28 cellular contexts compared by ENCODE assay signal in genomic region chr4:38068107-38068506, GRCh38.
DNase-seq lines count a peak whose midpoint lies in the region; ATAC-seq and TF ChIP-seq lines count a peak whose summit lies in the region.
"Had no signal": no experiment of that assay in that cellular context is flagged by ENCODE, and none has a peak within 500 bp of the region (broad histone marks: within the 10 kb centered on the region; RNA-seq: fewer than 3 reads in every experiment).

No MANE protein-coding gene starts in this region.

- CTCF ChIA-PET in CD4-positive, alpha-beta T cell (lab: Charles Lee), result interaction anchor here (1.7 to 2.3 kb wide), 3 partner anchors 65 to 663 kb away, joined by 3 to 10 read pairs (median 7); no protein-coding TSS in a partner anchor

- POLR2A ChIA-PET in CD4-positive, alpha-beta T cell (lab: Charles Lee), result no interaction called here

- 65 to 78% (median 74%) methylated on average over 7 of the region's 7 CpGs for WGBS in heart left ventricle, 4 donors
- 85% methylated on average over 7 of the region's 7 CpGs for WGBS in esophagus muscularis mucosa

- H4K20me1 ChIP-seq in MM.1S (ENCODE audit: insufficient read depth, low read length), result no peaks in the 10 kb centered on the region

- H2AFZ ChIP-seq in MM.1S (ENCODE audit: low read length), result no peak overlapping the region

- H3K4me1 ChIP-seq in heart left ventricle, result peaks cover 10 to 66% (median 26%) of the 10 kb centered on the region in 12 donors
- peaks cover 58% of the 10 kb centered on the region for H3K4me1 ChIP-seq in MM.1S (ENCODE audit: low read length)
- H3K4me1 ChIP-seq in esophagus muscularis mucosa, result peaks cover 14 to 31% (median 25%) of the 10 kb centered on the region in 4 donors

- H3K27me3 ChIP-seq in heart left ventricle (no peaks in the 10 kb centered on the region), MM.1S (replicated peaks; ENCODE audit: insufficient read depth, low read length) (no peaks in the 10 kb centered on the region), esophagus muscularis mucosa (no peaks in the 10 kb centered on the region)
- H3K27me3 ChIP-seq in CD4-positive, alpha-beta T cell (ENCODE audit: control insufficient read depth, insufficient read depth, low read length), result no peaks in the 10 kb centered on the region
- H3K27me3 ChIP-seq: ovary, stomach, thyroid gland, vagina had no signal

- TF ChIP-seq POLR2A in heart left ventricle (IDR thresholded peaks at IDR 0.05) (no peak), esophagus muscularis mucosa (IDR thresholded peaks at IDR 0.05; ENCODE audit: low read depth) (no peak)

- peak overlapping the region; percentile 38 for H3K27ac Mint-ChIP-seq in progenitor cell of endocrine pancreas
- H3K27ac Mint-ChIP-seq in CD4-positive, alpha-beta T cell, result no peak overlapping the region
- H3K27ac Mint-ChIP-seq: activated naive CD4-positive, alpha-beta T cell treated with anti-CD3 and anti-CD28 coated beads, Interleukin-2, amount 50 U/mL, for 24 hours; activated T-helper 2 cell treated with anti-CD3 and anti-CD28 coated beads, Interferon-gamma antibody, Interleukin-2, Interleukin-4, amounts not matched to agents 10 μg/mL and 5 μg/mL and 100 μg/mL, durations not matched to agents 14 hours and 24 hours and 36 hours; CD8-positive, alpha-beta T cell had no signal

- no peaks in the 10 kb centered on the region for H3K9me2 ChIP-seq in MM.1S (replicated peaks; ENCODE audit: insufficient read depth, low read length)

- H3K36me3 ChIP-seq in heart left ventricle (peaks cover 0 to 36% (median 14%) of the 10 kb centered on the region in 9 donors), MM.1S (replicated peaks; ENCODE audit: insufficient read depth, low read length) (no peaks in the 10 kb centered on the region), esophagus muscularis mucosa (peaks cover 0 to 24% (median 22%) of the 10 kb centered on the region in 4 donors)
- H3K36me3 ChIP-seq: ovary, vagina had no signal

- H3K9ac ChIP-seq in MM.1S (ENCODE audit: low read length), result no peak overlapping the region

- H3K9me3 Mint-ChIP-seq in progenitor cell of endocrine pancreas (ENCODE audit: low read depth), result no peaks in the 10 kb centered on the region
- H3K9me3 Mint-ChIP-seq in CD4-positive, alpha-beta T cell, result no peaks in the 10 kb centered on the region
- H3K9me3 Mint-ChIP-seq: activated naive CD4-positive, alpha-beta T cell treated with anti-CD3 and anti-CD28 coated beads, Interleukin-2, amount 50 U/mL, for 24 hours; activated T-helper 2 cell treated with anti-CD3 and anti-CD28 coated beads, Interferon-gamma antibody, Interleukin-2, Interleukin-4, amounts not matched to agents 10 μg/mL and 5 μg/mL and 100 μg/mL, durations not matched to agents 14 hours and 24 hours and 36 hours; CD8-positive, alpha-beta T cell had no signal

- H3K27ac ChIP-seq in heart left ventricle (peak overlapping the region in 9 of 12 donors; percentile 18 to 57 (median 39)), MM.1S (ENCODE audit: low read length) (peak overlapping the region; percentile 63), esophagus muscularis mucosa (replicated peaks in 1 of 4) (no peak overlapping the region)
- no peak overlapping the region for H3K27ac ChIP-seq in CD4-positive, alpha-beta T cell (ENCODE audit: low read depth, low read length)
- H3K27ac ChIP-seq: vagina, VCaP had no signal

- peaks cover 28% of the 10 kb centered on the region for H3K4me1 Mint-ChIP-seq in progenitor cell of endocrine pancreas (ENCODE audit: low read depth)
- peaks cover 14% of the 10 kb centered on the region for H3K4me1 Mint-ChIP-seq in CD4-positive, alpha-beta T cell (ENCODE audit: low read depth)

- H3K9me3 ChIP-seq in heart left ventricle (no peaks in the 10 kb centered on the region), MM.1S (replicated peaks; ENCODE audit: insufficient read depth, low read length) (no peaks in the 10 kb centered on the region), esophagus muscularis mucosa (no peaks in the 10 kb centered on the region)
- no peaks in the 10 kb centered on the region for H3K9me3 ChIP-seq in CD4-positive, alpha-beta T cell (ENCODE audit: control insufficient read depth, low read length)
- H3K9me3 ChIP-seq: ovary, stomach, thyroid gland, vagina had no signal

- intact Hi-C loops in heart left ventricle (cut with DNase I), result loop anchor here in 7 of 10 donors (2.0 to 10.0 kb wide), 11 partner anchors 94 to 797 kb away; partner anchors contain the start of gene FAM114A1 (in 1 of the 7)
- intact Hi-C loops in cardiac septum (cut with DNase I), result no loop called here
- intact Hi-C loops in esophagus muscularis mucosa (cut with DNase I), result loop anchor here (5.0 to 10.0 kb wide), 2 partner anchors 109 to 247 kb away; no protein-coding TSS in a partner anchor
- intact Hi-C loops in CD4-positive, alpha-beta T cell (cut with DNase I, micrococcal nuclease), result loop anchor here (2.0 to 10.0 kb wide), 3 partner anchors 247 to 787 kb away; partner anchors contain the start of gene TLR6 (in 1 of the 2)

- TF ChIP-seq EP300 in esophagus muscularis mucosa (IDR thresholded peaks at IDR 0.05), result no peak

- peaks cover 10% of the 10 kb centered on the region; the same call in 1 of the 2 replicates for H3K79me2 ChIP-seq in MM.1S (ENCODE audit: low read length)

- H3F3A ChIP-seq in MM.1S (ENCODE audit: insufficient read depth, low read length), result no peaks in the 10 kb centered on the region; the same call in 1 of the 2 replicates

- H3K36me3 Mint-ChIP-seq in progenitor cell of endocrine pancreas (ENCODE audit: insufficient read depth), result peaks cover 7% of the 10 kb centered on the region
- H3K36me3 Mint-ChIP-seq in CD4-positive, alpha-beta T cell (ENCODE audit: low read depth), result peaks cover 53% of the 10 kb centered on the region

- DNase-seq in heart left ventricle (no peak), cardiac septum (ENCODE audit: low spot score) (no peak), MM.1S (no peak), esophagus muscularis mucosa (ENCODE audit: extremely low spot score) (peak; percentile 53), progenitor cell of endocrine pancreas (ENCODE audit: low spot score, unreplicated experiment) (no peak), retina (no peak)
- DNase-seq in CD4-positive, alpha-beta T cell, result no peak
- DNase-seq: activated CD4-positive, alpha-beta T cell treated with anti-CD3 and anti-CD28 coated beads for 4 hours; activated T-cell treated with anti-CD3 and anti-CD28 coated beads for 4 hours; CD8-positive, alpha-beta T cell; DMS 273 treated with DMSO at 0.1 percent for 48 hours; effector memory CD4-positive, alpha-beta T cell; EL; H7; kidney glomerular epithelial cell; mammary epithelial cell; NCI-H1048; NCI-H1694; stimulated activated CD4-positive, alpha-beta T cell treated with anti-CD3 and anti-CD28 coated beads, Interleukin-1b, Interleukin-23, amount 100 ng/mL, for 48 hours; stomach; T1000; thyroid gland had no signal

- no peak overlapping the region for H3K4me3 Mint-ChIP-seq in progenitor cell of endocrine pancreas (ENCODE audit: low read depth)
- H3K4me3 Mint-ChIP-seq in CD4-positive, alpha-beta T cell, result no peak overlapping the region
- H3K4me3 Mint-ChIP-seq: activated naive CD4-positive, alpha-beta T cell treated with anti-CD3 and anti-CD28 coated beads, Interleukin-2, amount 50 U/mL, for 24 hours; CD8-positive, alpha-beta T cell had no signal

- H3K4me3 ChIP-seq in heart left ventricle, result no peak overlapping the region
- H3K4me3 ChIP-seq in MM.1S (ENCODE audit: low read length), result no peak overlapping the region
- H3K4me3 ChIP-seq in esophagus muscularis mucosa, result no peak overlapping the region
- H3K4me3 ChIP-seq: ovary, stomach, thyroid gland, vagina had no signal

- H3K4me2 ChIP-seq in MM.1S (ENCODE audit: low read depth, low read length), result peak overlapping the region; percentile 13; the same call in 1 of the 2 replicates

- ATAC-seq in heart left ventricle (no peak), HG03097 (IDR thresholded peaks at IDR 0.05; ENCODE audit: low FRiP score, unreplicated experiment) (no peak)
- ATAC-seq in CD4-positive, alpha-beta T cell (ENCODE audit: poor library complexity), result no peak
- ATAC-seq: CD8-positive, alpha-beta T cell had no signal

- no peaks in the 10 kb centered on the region for H3K27me3 Mint-ChIP-seq in progenitor cell of endocrine pancreas
- no peaks in the 10 kb centered on the region for H3K27me3 Mint-ChIP-seq in CD4-positive, alpha-beta T cell
- H3K27me3 Mint-ChIP-seq: activated naive CD4-positive, alpha-beta T cell treated with anti-CD3 and anti-CD28 coated beads, Interleukin-2, amount 50 U/mL, for 24 hours had no signal

- no peak for TF ChIP-seq CTCF in heart left ventricle (IDR thresholded peaks at IDR 0.05)
- no peak for TF ChIP-seq CTCF in MM.1S (IDR thresholded peaks at IDR 0.05; ENCODE audit: low read length)
- TF ChIP-seq CTCF in esophagus muscularis mucosa (IDR thresholded peaks at IDR 0.05), result no peak
- no peak for TF ChIP-seq CTCF in progenitor cell of endocrine pancreas (IDR thresholded peaks at IDR 0.05; ENCODE audit: unreplicated experiment)
- no peak for TF ChIP-seq CTCF in CD4-positive, alpha-beta T cell (IDR thresholded peaks at IDR 0.05)

Comparison
In these comparisons a context has a peak if more than half of its experiments do, and no peak if none do; other contexts are left out.
1. H3K27ac ChIP-seq: peak in heart left ventricle (9 of 12) and MM.1S (single experiment); none in esophagus muscularis mucosa (0 of 4) and CD4-positive, alpha-beta T cell (single experiment).